1 cellular context compared by ENCODE assay signal in genomic region chr14:92676031-92676430, GRCh38.
TF ChIP-seq lines count a peak whose summit lies in the region.

No MANE protein-coding gene starts in this region.

TF ChIP-seq in GM12878, 131 proteins besides CTCF, POLR2A, EP300 and RAD21 (continued from another document):
- TF ChIP-seq, protein P1, sequence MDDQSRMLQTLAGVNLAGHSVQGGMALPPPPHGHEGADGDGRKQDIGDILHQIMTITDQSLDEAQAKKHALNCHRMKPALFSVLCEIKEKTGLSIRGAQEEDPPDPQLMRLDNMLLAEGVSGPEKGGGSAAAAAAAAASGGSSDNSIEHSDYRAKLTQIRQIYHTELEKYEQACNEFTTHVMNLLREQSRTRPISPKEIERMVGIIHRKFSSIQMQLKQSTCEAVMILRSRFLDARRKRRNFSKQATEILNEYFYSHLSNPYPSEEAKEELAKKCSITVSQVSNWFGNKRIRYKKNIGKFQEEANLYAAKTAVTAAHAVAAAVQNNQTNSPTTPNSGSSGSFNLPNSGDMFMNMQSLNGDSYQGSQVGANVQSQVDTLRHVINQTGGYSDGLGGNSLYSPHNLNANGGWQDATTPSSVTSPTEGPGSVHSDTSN (IDR thresholded peaks at IDR 0.05; ENCODE audit: insufficient replicate concordance, low read depth, low read length), result no peak
- TF ChIP-seq, protein P2, sequence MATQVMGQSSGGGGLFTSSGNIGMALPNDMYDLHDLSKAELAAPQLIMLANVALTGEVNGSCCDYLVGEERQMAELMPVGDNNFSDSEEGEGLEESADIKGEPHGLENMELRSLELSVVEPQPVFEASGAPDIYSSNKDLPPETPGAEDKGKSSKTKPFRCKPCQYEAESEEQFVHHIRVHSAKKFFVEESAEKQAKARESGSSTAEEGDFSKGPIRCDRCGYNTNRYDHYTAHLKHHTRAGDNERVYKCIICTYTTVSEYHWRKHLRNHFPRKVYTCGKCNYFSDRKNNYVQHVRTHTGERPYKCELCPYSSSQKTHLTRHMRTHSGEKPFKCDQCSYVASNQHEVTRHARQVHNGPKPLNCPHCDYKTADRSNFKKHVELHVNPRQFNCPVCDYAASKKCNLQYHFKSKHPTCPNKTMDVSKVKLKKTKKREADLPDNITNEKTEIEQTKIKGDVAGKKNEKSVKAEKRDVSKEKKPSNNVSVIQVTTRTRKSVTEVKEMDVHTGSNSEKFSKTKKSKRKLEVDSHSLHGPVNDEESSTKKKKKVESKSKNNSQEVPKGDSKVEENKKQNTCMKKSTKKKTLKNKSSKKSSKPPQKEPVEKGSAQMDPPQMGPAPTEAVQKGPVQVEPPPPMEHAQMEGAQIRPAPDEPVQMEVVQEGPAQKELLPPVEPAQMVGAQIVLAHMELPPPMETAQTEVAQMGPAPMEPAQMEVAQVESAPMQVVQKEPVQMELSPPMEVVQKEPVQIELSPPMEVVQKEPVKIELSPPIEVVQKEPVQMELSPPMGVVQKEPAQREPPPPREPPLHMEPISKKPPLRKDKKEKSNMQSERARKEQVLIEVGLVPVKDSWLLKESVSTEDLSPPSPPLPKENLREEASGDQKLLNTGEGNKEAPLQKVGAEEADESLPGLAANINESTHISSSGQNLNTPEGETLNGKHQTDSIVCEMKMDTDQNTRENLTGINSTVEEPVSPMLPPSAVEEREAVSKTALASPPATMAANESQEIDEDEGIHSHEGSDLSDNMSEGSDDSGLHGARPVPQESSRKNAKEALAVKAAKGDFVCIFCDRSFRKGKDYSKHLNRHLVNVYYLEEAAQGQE (IDR thresholded peaks at IDR 0.05; ENCODE audit: low read depth, low read length), result no peak
- TF ChIP-seq, protein P3, sequence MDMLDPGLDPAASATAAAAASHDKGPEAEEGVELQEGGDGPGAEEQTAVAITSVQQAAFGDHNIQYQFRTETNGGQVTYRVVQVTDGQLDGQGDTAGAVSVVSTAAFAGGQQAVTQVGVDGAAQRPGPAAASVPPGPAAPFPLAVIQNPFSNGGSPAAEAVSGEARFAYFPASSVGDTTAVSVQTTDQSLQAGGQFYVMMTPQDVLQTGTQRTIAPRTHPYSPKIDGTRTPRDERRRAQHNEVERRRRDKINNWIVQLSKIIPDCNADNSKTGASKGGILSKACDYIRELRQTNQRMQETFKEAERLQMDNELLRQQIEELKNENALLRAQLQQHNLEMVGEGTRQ (IDR thresholded peaks at IDR 0.05; ENCODE audit: borderline replicate concordance, low read depth, low read length), result no peak
- TF ChIP-seq IRF4 (IDR thresholded peaks at IDR 0.05; ENCODE audit: low read depth, low read length) (0 out of 2 replicates have a peak, but pooled peaks have one; percentile 15), RUNX3 (IDR thresholded peaks at IDR 0.05; ENCODE audit: low read length) (no peak), ZBTB33 (IDR thresholded peaks at IDR 0.05) (no peak), MLLT1 (IDR thresholded peaks at IDR 0.05) (no peak), YY1 (IDR thresholded peaks at IDR 0.05; ENCODE audit: low read depth, low read length) (no peak)
